25 cellular contexts compared by ENCODE assay signal in genomic region chr5:20678386-20678785, GRCh38.
A peak's percentile ranks its signal among the peaks of the same experiment; 100 is the strongest.
DNase-seq lines count a peak whose midpoint lies in the region; ATAC-seq and TF ChIP-seq lines count a peak whose summit lies in the region.
"Had no signal": no experiment of that assay in that cellular context is flagged by ENCODE, and none has a peak within 500 bp of the region (broad histone marks: within the 10 kb centered on the region; RNA-seq: fewer than 3 reads in every experiment).

No MANE protein-coding gene starts in this region.

- H3K79me1 ChIP-seq in IMR-90 (ENCODE audit: low read depth in 1 of 2, low read length in 2 of 2), result no peaks in the 10 kb centered on the region

- ATAC-seq in GM21447 (IDR thresholded peaks at IDR 0.05; ENCODE audit: unreplicated experiment) (peak; percentile 49), IMR-90 (ENCODE audit: low read depth) (no peak)
- ATAC-seq: effector memory CD8-positive, alpha-beta T cell; psoas muscle had no signal

- H3K9me1 ChIP-seq in IMR-90 (ENCODE audit: insufficient read depth, low read length), result no peaks in the 10 kb centered on the region

- H3K27ac Mint-ChIP-seq in chondrocyte (ENCODE audit: unreplicated experiment), result peak overlapping the region; percentile 92
- H3K27ac Mint-ChIP-seq: effector memory CD8-positive, alpha-beta T cell; stimulated activated effector memory CD8-positive, alpha-beta T cell treated with anti-CD3 and anti-CD28 coated beads, Interleukin-12 subunit alpha, Interleukin-12 subunit beta, amount 100 ng/mL, for 72 hours had no signal

- CTCF ChIA-PET in AG04450 (lab: Charles Lee), result no interaction called here
- CTCF ChIA-PET in IMR-90 (lab: Yijun Ruan, JAX), result no interaction called here

- H3K14ac ChIP-seq in IMR-90 (replicated peaks; ENCODE audit: low read depth, low read length), result no peak overlapping the region

- TF ChIP-seq CTCF in AG04450 (IDR thresholded peaks at IDR 0.05; ENCODE audit: low read depth, low read length), result no peak
- no peak for TF ChIP-seq CTCF in IMR-90 (conservative IDR thresholded peaks at IDR 0.05; ENCODE audit: low read depth, low read length)
- TF ChIP-seq CTCF in chondrocyte (IDR thresholded peaks at IDR 0.05), result no peak
- no peak for TF ChIP-seq CTCF in dorsolateral prefrontal cortex (IDR thresholded peaks at IDR 0.05 in 54 of 56, conservative IDR thresholded peaks at IDR 0.05 in 2 of 56; ENCODE audit: low read depth in 1 of 56, partially characterized antibody in 56 of 56)

- no peaks in the 10 kb centered on the region for H4K20me1 ChIP-seq in IMR-90 (ENCODE audit: insufficient read depth, low read length)

- no peak overlapping the region for H3K4ac ChIP-seq in IMR-90 (ENCODE audit: low read depth, low read length)

- H3K4me1 ChIP-seq in IMR-90 (ENCODE audit: control insufficient read depth, insufficient read depth, low read length), result no peaks in the 10 kb centered on the region
- H3K4me1 ChIP-seq: esophagus squamous epithelium, Peyer's patch, psoas muscle, SJSA1, uterus had no signal

- no peaks in the 10 kb centered on the region for H3K27me3 ChIP-seq in AG04450 (ENCODE audit: control insufficient read depth, insufficient read depth, low read length)
- H3K27me3 ChIP-seq in IMR-90 (ENCODE audit: control insufficient read depth, insufficient read depth, low read length), result no peaks in the 10 kb centered on the region
- H3K27me3 ChIP-seq in dorsolateral prefrontal cortex, result no peaks in the 10 kb centered on the region
- no peaks in the 10 kb centered on the region for H3K27me3 ChIP-seq in H7 (ENCODE audit: control insufficient read depth, insufficient read depth, low read length)
- H3K27me3 ChIP-seq: esophagus squamous epithelium, neutrophil, Peyer's patch, SJSA1, uterus had no signal

- H3K56ac ChIP-seq in IMR-90 (ENCODE audit: extremely low read depth, insufficient read depth, low read length), result no peak overlapping the region

- BruUV-seq in IMR-90 (replicated peaks; lab: Mats Ljungman, UMichigan), result no TSS peak

- no peak overlapping the region for H2BK5ac ChIP-seq in IMR-90 (ENCODE audit: low read depth, low read length, poor library complexity, severe bottlenecking)

- H4K8ac ChIP-seq in IMR-90 (ENCODE audit: low read depth in 2 of 2, low read length in 2 of 2), result no peak overlapping the region

- intact Hi-C loops in IMR-90 (cut with micrococcal nuclease) (no loop called here), dorsolateral prefrontal cortex (cut with DNase I) (no loop called here)

- DNase-seq in AG04450 (ENCODE audit: low read depth, low spot score), result no peak
- DNase-seq in IMR-90, result no peak
- DNase-seq in chondrocyte (ENCODE audit: low spot score), result no peak
- DNase-seq in HCEC 1CT, result no peak
- no peak for DNase-seq in dorsolateral prefrontal cortex
- DNase-seq in H7, result no peak
- DNase-seq in NCI-H1417 treated with DMSO at 0.1 percent for 48 hours (lab: John Stamatoyannopoulos, UW), result no peak
- DNase-seq: activated CD4-positive, alpha-beta T cell treated with anti-CD3 and anti-CD28 coated beads for 48 hours; activated effector memory CD4-positive, alpha-beta T cell treated with Interleukin-2 at 50 U/mL for 16 hours; effector memory CD8-positive, alpha-beta T cell; esophagus squamous epithelium; GOT3; Karpas-422; NCI-H2029 treated with DMSO at 0.1 percent for 48 hours; Peyer's patch; psoas muscle; stimulated activated CD4-positive, alpha-beta T cell treated with anti-CD3 and anti-CD28 coated beads, Interleukin-2, amount 100 ng/mL, for 24 hours; T-helper 2 cell; uterus had no signal

- no peaks in the 10 kb centered on the region for H3K36me3 Mint-ChIP-seq in chondrocyte (ENCODE audit: low read depth)
- H3K36me3 Mint-ChIP-seq: brain; stimulated activated effector memory CD8-positive, alpha-beta T cell treated with anti-CD3 and anti-CD28 coated beads, Interleukin-12 subunit alpha, Interleukin-12 subunit beta, amount 100 ng/mL, for 72 hours had no signal

- H3K27ac ChIP-seq in AG04450 (ENCODE audit: low read depth, low read length) (peak overlapping the region; percentile 41), IMR-90 (ENCODE audit: insufficient read depth, low read length) (no peak overlapping the region), dorsolateral prefrontal cortex (no peak overlapping the region)
- H3K27ac ChIP-seq: C4-2B, esophagus squamous epithelium, neutrophil, Peyer's patch, psoas muscle, SJSA1, uterus had no signal

- H2BK120ac ChIP-seq in IMR-90 (ENCODE audit: low read depth, low read length), result no peak overlapping the region

- no peak overlapping the region for H3K4me3 ChIP-seq in AG04450 (ENCODE audit: low read depth, low read length)
- H3K4me3 ChIP-seq in IMR-90 (ENCODE audit: insufficient read depth, low read depth, low read length), result no peak overlapping the region
- H3K4me3 ChIP-seq in dorsolateral prefrontal cortex, result no peak overlapping the region
- H3K4me3 ChIP-seq in H7 (ENCODE audit: insufficient read depth, low read depth, low read length), result no peak overlapping the region
- H3K4me3 ChIP-seq: esophagus squamous epithelium, Peyer's patch, psoas muscle, SJSA1, uterus had no signal

- peaks cover 3% of the 10 kb centered on the region for H3K9me3 Mint-ChIP-seq in chondrocyte (ENCODE audit: low read depth)
- H3K9me3 Mint-ChIP-seq: brain had no signal

- H3K27me3 Mint-ChIP-seq in chondrocyte (ENCODE audit: low read depth), result no peaks in the 10 kb centered on the region
- H3K27me3 Mint-ChIP-seq: brain; effector memory CD8-positive, alpha-beta T cell had no signal

- H3K9me3 ChIP-seq in AG04450 (ENCODE audit: control insufficient read depth, insufficient read depth, low read length) (no peaks in the 10 kb centered on the region), IMR-90 (ENCODE audit: control insufficient read depth, insufficient read depth, low read length) (peaks cover 2% of the 10 kb centered on the region; the same call in 1 of the 2 replicates)
- H3K9me3 ChIP-seq: esophagus squamous epithelium, neutrophil, Peyer's patch, psoas muscle, uterus had no signal

- no peak overlapping the region for H2AK5ac ChIP-seq in IMR-90 (ENCODE audit: low read depth, low read length)

- no peak overlapping the region for H3K4me3 Mint-ChIP-seq in chondrocyte (ENCODE audit: unreplicated experiment)
- H3K4me3 Mint-ChIP-seq: brain; effector memory CD8-positive, alpha-beta T cell; stimulated activated effector memory CD8-positive, alpha-beta T cell treated with anti-CD3 and anti-CD28 coated beads, Interleukin-12 subunit alpha, Interleukin-12 subunit beta, amount 100 ng/mL, for 72 hours had no signal

- H2AFZ ChIP-seq in IMR-90 (replicated peaks; ENCODE audit: low read length, poor library complexity), result no peak overlapping the region

- no peak overlapping the region for H2BK20ac ChIP-seq in IMR-90 (ENCODE audit: low read depth, low read length)

- H3K4me2 ChIP-seq in IMR-90 (ENCODE audit: low read depth, low read length), result no peak overlapping the region

- H3K4me1 Mint-ChIP-seq in chondrocyte (ENCODE audit: low read depth), result peaks cover 10% of the 10 kb centered on the region
- H3K4me1 Mint-ChIP-seq: stimulated activated effector memory CD8-positive, alpha-beta T cell treated with anti-CD3 and anti-CD28 coated beads, Interleukin-12 subunit alpha, Interleukin-12 subunit beta, amount 100 ng/mL, for 72 hours had no signal

- dilution Hi-C loops in IMR-90 (cut with HindIII; ENCODE audit: low sequenced_read_pairs, unreplicated experiment), result no loop called here

- H2BK15ac ChIP-seq in IMR-90 (ENCODE audit: low read depth, low read length), result no peak overlapping the region

- H3K36me3 ChIP-seq in IMR-90 (ENCODE audit: control insufficient read depth, insufficient read depth, low read length), result no peaks in the 10 kb centered on the region
- no peaks in the 10 kb centered on the region for H3K36me3 ChIP-seq in H7 (replicated peaks; ENCODE audit: control insufficient read depth, insufficient read depth, low read length)
- H3K36me3 ChIP-seq: esophagus squamous epithelium, neutrophil, Peyer's patch, SJSA1, uterus had no signal

- POLR2A ChIA-PET in AG04450 (lab: Yijun Ruan, JAX), result no interaction called here
- POLR2A ChIA-PET in IMR-90 (lab: Charles Lee; ENCODE audit: unreplicated experiment), result no interaction called here

- TF ChIP-seq POLR2A in IMR-90 (IDR thresholded peaks at IDR 0.05; ENCODE audit: low read depth, low read length), result no peak

- no peak overlapping the region for H3K23ac ChIP-seq in IMR-90 (ENCODE audit: low read depth, low read length)

- no peak overlapping the region for H3K9ac ChIP-seq in IMR-90 (ENCODE audit: low read depth, low read length)

- TF ChIP-seq RAD21 in IMR-90 (IDR thresholded peaks at IDR 0.05; ENCODE audit: low read length), result no peak

- H2AK9ac ChIP-seq in IMR-90 (replicated peaks; ENCODE audit: low read depth, low read length, poor library complexity), result no peak overlapping the region

- H4K5ac ChIP-seq in IMR-90 (ENCODE audit: low read depth, low read length), result no peak overlapping the region

- in situ Hi-C loops in IMR-90 (cut with MboI; ENCODE audit: low sequenced_read_pairs), result no loop called here

- no peak overlapping the region for H3K18ac ChIP-seq in IMR-90 (ENCODE audit: low read depth, low read length)

- H4K91ac ChIP-seq in IMR-90 (ENCODE audit: insufficient read depth, low read depth, low read length), result peak overlapping the region; percentile 52; the same call in 1 of the 2 replicates

TF ChIP-seq in IMR-90, 13 proteins besides CTCF, POLR2A, EP300 and RAD21 (continues in another document):
- no peak for TF ChIP-seq ELK1 (IDR thresholded peaks at IDR 0.05; ENCODE audit: borderline replicate concordance, low read depth, low read length)
- TF ChIP-seq BHLHE40 (IDR thresholded peaks at IDR 0.05; ENCODE audit: low read depth, low read length), result no peak
- no peak for TF ChIP-seq SMC3 (IDR thresholded peaks at IDR 0.05; ENCODE audit: low read depth, low read length)
- no peak for TF ChIP-seq CHD1 (IDR thresholded peaks at IDR 0.05; ENCODE audit: low read depth, low read length)
- no peak for TF ChIP-seq FOS (IDR thresholded peaks at IDR 0.05; ENCODE audit: low read depth, low read length)
- TF ChIP-seq MXI1 (IDR thresholded peaks at IDR 0.05; ENCODE audit: borderline replicate concordance, low read depth, low read length), result no peak
- TF ChIP-seq MAFK (IDR thresholded peaks at IDR 0.05; ENCODE audit: low read depth, low read length), result no peak
- TF ChIP-seq MAZ (IDR thresholded peaks at IDR 0.05; ENCODE audit: borderline replicate concordance, low read depth, low read length), result no peak
- no peak for TF ChIP-seq RCOR1 (IDR thresholded peaks at IDR 0.05; ENCODE audit: insufficient replicate concordance, low read length)
- TF ChIP-seq NFE2L2 (IDR thresholded peaks at IDR 0.05; ENCODE audit: low read depth, low read length), result no peak
